In genomic region chr1:91952187-91952586, GRCh38 we compare ENCODE assay signal across 28 cellular contexts. TPM values are rescaled to one million over a fixed set of nuclear protein-coding genes. Genes with fewer than 3 reads are reported as not detected.
"Had no signal": no experiment of that assay in that cellular context is flagged by ENCODE, and none has a peak within 500 bp of the region (broad histone marks: within the 10 kb centered on the region; RNA-seq: fewer than 3 reads in every experiment).

No MANE protein-coding gene starts in this region.

- H3K36me3 Mint-ChIP-seq: activated naive CD8-positive, alpha-beta T cell treated with anti-CD3 and anti-CD28 coated beads for 36 hours had no signal

- H3K27ac Mint-ChIP-seq: activated CD8-positive, alpha-beta T cell treated with anti-CD3 and anti-CD28 coated beads for 36 hours; activated naive CD4-positive, alpha-beta T cell treated with anti-CD3 and anti-CD28 coated beads, Interleukin-2, amount 10 ng/mL, durations not matched to agents 7 days and 5 days; activated naive CD8-positive, alpha-beta T cell treated with anti-CD3 and anti-CD28 coated beads for 36 hours; activated T-cell treated with anti-CD3 and anti-CD28 coated beads, Interleukin-2, amount 50 U/mL, for 72 hours; activated T-helper 2 cell treated with anti-CD3 and anti-CD28 coated beads, Interferon-gamma antibody, Interleukin-2, Interleukin-4, amounts not matched to agents 10 μg/mL and 5 μg/mL and 100 μg/mL, durations not matched to agents 14 hours and 24 hours and 36 hours had no signal

- ATAC-seq: activated CD8-positive, alpha-beta T cell treated with anti-CD3 and anti-CD28 coated beads for 36 hours; activated T-cell treated with anti-CD3 and anti-CD28 coated beads, Interleukin-2, amount 50 U/mL, for 72 hours; Panc1; Right ventricle myocardium inferior had no signal

- DNase-seq: activated CD4-positive, alpha-beta T cell treated with anti-CD3 and anti-CD28 coated beads for 4 hours; activated CD8-positive, alpha-beta memory T cell treated with anti-CD3 and anti-CD28 coated beads, Interleukin-2, amount 50 U/mL, for 4 hours; activated CD8-positive, alpha-beta T cell treated with anti-CD3 and anti-CD28 coated beads for 36 hours; activated gamma-delta T cell treated with Interleukin-2 at 50 U/mL for 16 hours; activated naive CD4-positive, alpha-beta T cell treated with anti-CD3 and anti-CD28 coated beads, Interleukin-2, amount 10 ng/mL, durations not matched to agents 7 days and 5 days; activated naive CD8-positive, alpha-beta T cell treated with anti-CD3 and anti-CD28 coated beads for 36 hours; activated T-cell treated with anti-CD3 and anti-CD28 coated beads, Interleukin-2, amount 50 U/mL, for 72 hours; brain microvascular endothelial cell; cerebellar nuclear complex; Karpas-422; NCI-H146; NCI-H187 treated with DMSO at 0.1 percent for 48 hours; NCI-H446 treated with DMSO at 0.1 percent for 48 hours; NCI-H524 treated with DMSO at 0.1 percent for 48 hours; NCI-H774; NK-92 treated with Interleukin-12 subunit alpha and Interleukin-12 subunit beta, amount 100 ng/mL, for 24 hours; OCI-M1; RPMI8226; T-helper 1 cell had no signal

- H3K4me3 Mint-ChIP-seq: activated CD8-positive, alpha-beta T cell treated with anti-CD3 and anti-CD28 coated beads for 36 hours; activated naive CD4-positive, alpha-beta T cell treated with anti-CD3 and anti-CD28 coated beads, Interleukin-2, amount 10 ng/mL, durations not matched to agents 7 days and 5 days; activated naive CD8-positive, alpha-beta T cell treated with anti-CD3 and anti-CD28 coated beads for 36 hours; activated T-cell treated with anti-CD3 and anti-CD28 coated beads, Interleukin-2, amount 50 U/mL, for 72 hours had no signal

- H3K27ac ChIP-seq: brain microvascular endothelial cell, cardiac muscle cell, SK-N-MC, VCaP had no signal

- H3K4me3 ChIP-seq: cardiac muscle cell, SK-N-MC had no signal

- FAIRE-seq: colon had no signal

- H3K9me3 Mint-ChIP-seq: activated T-cell treated with anti-CD3 and anti-CD28 coated beads, Interleukin-2, amount 50 U/mL, for 72 hours had no signal

- H3K36me3 ChIP-seq: brain microvascular endothelial cell, cardiac muscle cell had no signal

- H3K27me3 ChIP-seq: brain microvascular endothelial cell, cardiac muscle cell had no signal

- H3K27me3 Mint-ChIP-seq: activated CD8-positive, alpha-beta T cell treated with anti-CD3 and anti-CD28 coated beads for 36 hours; activated naive CD8-positive, alpha-beta T cell treated with anti-CD3 and anti-CD28 coated beads for 36 hours had no signal

RNA-seq across cellular contexts. Expression of gene BRDT, which starts 3.0 kb away (rescaled TPM):
- total RNA-seq: activated CD8-positive, alpha-beta T cell treated with anti-CD3 and anti-CD28 coated beads for 36 hours; activated naive CD8-positive, alpha-beta T cell treated with anti-CD3 and anti-CD28 coated beads for 36 hours; activated T-cell treated with anti-CD3 and anti-CD28 coated beads, Interleukin-2, amount 50 U/mL, for 72 hours; activated T-helper 2 cell treated with anti-CD3 and anti-CD28 coated beads, Interferon-gamma antibody, Interleukin-2, Interleukin-4, amounts not matched to agents 10 μg/mL and 5 μg/mL and 100 μg/mL, durations not matched to agents 14 hours and 24 hours and 36 hours; cardiac muscle cell; Right ventricle myocardium inferior; T-helper 2 cell treated with Interferon-gamma antibody and Interleukin-4, amounts not matched to agents 100 ng/mL and 5 ng/mL, for 36 hours had no signal
- polyA plus RNA-seq: adipose tissue, cardiac muscle cell had no signal
